In the genomic region with DNA sequence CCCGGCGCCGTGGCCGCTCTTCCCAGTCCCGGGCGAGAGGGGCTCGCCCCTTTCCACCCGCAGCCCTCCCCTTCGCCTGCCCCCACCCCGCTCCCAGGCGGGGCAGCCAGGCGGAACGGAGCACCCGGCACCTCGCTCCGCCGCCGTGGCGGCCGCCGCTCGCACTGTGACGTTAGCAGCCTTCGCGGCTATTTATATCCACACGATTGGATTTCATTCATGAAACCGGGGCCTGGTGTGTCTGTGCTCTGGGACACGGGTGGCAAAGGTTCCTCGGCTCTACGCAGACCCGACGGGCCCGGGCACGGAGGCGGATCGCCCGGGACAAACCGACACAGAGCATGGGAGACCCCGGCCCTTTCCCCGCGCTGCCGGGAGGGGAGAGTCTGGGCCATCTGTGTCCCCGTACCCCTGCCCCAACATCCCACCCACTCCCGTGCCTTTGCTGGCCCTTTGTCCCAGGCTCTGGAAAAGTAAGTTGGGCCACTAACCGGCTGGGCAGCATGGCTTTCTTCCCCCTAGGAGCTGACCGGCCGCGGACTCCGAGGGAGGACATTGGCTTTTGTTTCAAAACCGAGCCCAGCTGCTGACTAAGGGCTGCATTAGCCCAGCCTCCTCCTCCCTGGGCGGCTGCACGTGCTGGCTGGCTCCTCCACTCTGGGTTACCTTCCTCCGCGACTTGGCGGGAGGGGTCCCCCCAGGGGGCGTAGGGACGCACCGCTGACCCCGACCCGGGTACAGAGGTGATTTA, we compare ENCODE assay signal across 8 cellular contexts. TPM values are rescaled to one million over a fixed set of nuclear protein-coding genes. Genes with fewer than 3 reads are reported as not detected.
DNase-seq lines count a peak whose midpoint lies in the region; ATAC-seq and TF ChIP-seq lines count a peak whose summit lies in the region.

A gene with protein sequence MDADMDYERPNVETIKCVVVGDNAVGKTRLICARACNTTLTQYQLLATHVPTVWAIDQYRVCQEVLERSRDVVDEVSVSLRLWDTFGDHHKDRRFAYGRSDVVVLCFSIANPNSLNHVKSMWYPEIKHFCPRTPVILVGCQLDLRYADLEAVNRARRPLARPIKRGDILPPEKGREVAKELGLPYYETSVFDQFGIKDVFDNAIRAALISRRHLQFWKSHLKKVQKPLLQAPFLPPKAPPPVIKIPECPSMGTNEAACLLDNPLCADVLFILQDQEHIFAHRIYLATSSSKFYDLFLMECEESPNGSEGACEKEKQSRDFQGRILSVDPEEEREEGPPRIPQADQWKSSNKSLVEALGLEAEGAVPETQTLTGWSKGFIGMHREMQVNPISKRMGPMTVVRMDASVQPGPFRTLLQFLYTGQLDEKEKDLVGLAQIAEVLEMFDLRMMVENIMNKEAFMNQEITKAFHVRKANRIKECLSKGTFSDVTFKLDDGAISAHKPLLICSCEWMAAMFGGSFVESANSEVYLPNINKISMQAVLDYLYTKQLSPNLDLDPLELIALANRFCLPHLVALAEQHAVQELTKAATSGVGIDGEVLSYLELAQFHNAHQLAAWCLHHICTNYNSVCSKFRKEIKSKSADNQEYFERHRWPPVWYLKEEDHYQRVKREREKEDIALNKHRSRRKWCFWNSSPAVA (minus strand): TSS at position 27 of the 751 bp plus-strand sequence. CDS start 32,643 bp downstream, outside the sequence.

- peaks cover 6 to 9% of the 10 kb centered on the region in 2 donors for H3K4me1 ChIP-seq in naive thymus-derived CD4-positive, alpha-beta T cell (ENCODE audit: control insufficient read depth in 2 of 2, insufficient read depth in 2 of 2, low read length in 2 of 2)
- H3K4me1 ChIP-seq in vagina = peaks cover 13% of the 10 kb centered on the region

- H3K36me3 Mint-ChIP-seq in activated naive CD4-positive, alpha-beta T cell treated with anti-CD3 and anti-CD28 coated beads, Interleukin-2, amount 50 U/mL, for 72 hours = no peaks in the 10 kb centered on the region
- peaks cover 0 to 6% (median 0%) of the 10 kb centered on the region in 5 donors for H3K36me3 Mint-ChIP-seq in naive thymus-derived CD4-positive, alpha-beta T cell

- peaks cover 6 to 17% (median 12%) of the 10 kb centered on the region in 7 donors for H3K4me1 Mint-ChIP-seq in naive thymus-derived CD4-positive, alpha-beta T cell

- H3K9me3 Mint-ChIP-seq in activated naive CD4-positive, alpha-beta T cell treated with anti-CD3 and anti-CD28 coated beads, Interleukin-2, amount 50 U/mL, for 72 hours = no peaks in the 10 kb centered on the region
- peaks cover 0 to 4% (median 0%) of the 10 kb centered on the region in 11 donors for H3K9me3 Mint-ChIP-seq in naive thymus-derived CD4-positive, alpha-beta T cell

- no peaks in the 10 kb centered on the region for H3K36me3 ChIP-seq in naive thymus-derived CD4-positive, alpha-beta T cell (ENCODE audit: control insufficient read depth in 2 of 3, insufficient read depth in 3 of 3, low read length in 3 of 3)
- no peaks in the 10 kb centered on the region for H3K36me3 ChIP-seq in vagina

- H3K27ac Mint-ChIP-seq in activated naive CD4-positive, alpha-beta T cell treated with anti-CD3 and anti-CD28 coated beads, Interleukin-2, amount 50 U/mL, for 72 hours = no peak within 1 kb of the TSS
- peak within 1 kb of the TSS in 1 of 9 donors; percentile 59 for H3K27ac Mint-ChIP-seq in naive thymus-derived CD4-positive, alpha-beta T cell

- peak in 1 of 2 donors; percentile 57 for TF ChIP-seq POLR2A in vagina (IDR thresholded peaks at IDR 0.05)

- no peaks in the 10 kb centered on the region for H3K9me3 ChIP-seq in naive thymus-derived CD4-positive, alpha-beta T cell (ENCODE audit: control insufficient read depth in 2 of 3, low read length in 3 of 3)
- no peaks in the 10 kb centered on the region for H3K9me3 ChIP-seq in vagina

- H3K27ac ChIP-seq in naive thymus-derived CD4-positive, alpha-beta T cell (ENCODE audit: low read depth, low read length) = no peak within 1 kb of the TSS
- peak within 1 kb of the TSS; percentile 98 for H3K27ac ChIP-seq in vagina

- no peak for DNase-seq in AG04449 (ENCODE audit: low read depth, low spot score)
- DNase-seq in GM12864 (ENCODE audit: low read depth) = no peak
- DNase-seq in NCI-H446 (lab: John Stamatoyannopoulos, UW) = peak; percentile 19 to 66
- DNase-seq in activated naive CD4-positive, alpha-beta T cell treated with anti-CD3 and anti-CD28 coated beads, Interleukin-2, amount 50 U/mL, for 72 hours (ENCODE audit: low spot score in 2 of 2) = no peak
- peak; percentile 62 for DNase-seq in foreskin melanocyte
- DNase-seq in naive thymus-derived CD4-positive, alpha-beta T cell = peak in 7 of 9 donors; percentile 7 to 44 (median 19)
- DNase-seq in vagina (ENCODE audit: extremely low spot score in 2 of 2) = peak in 1 of 2 donors; percentile 91

- intact Hi-C loops in naive thymus-derived CD4-positive, alpha-beta T cell (cut with micrococcal nuclease) = no loop called here
- intact Hi-C loops in vagina (cut with DNase I) = no loop called here

- ATAC-seq in HG03045 (IDR thresholded peaks at IDR 0.05; ENCODE audit: unreplicated experiment) = peak; percentile 48
- peak; percentile 45 to 68 for ATAC-seq in activated naive CD4-positive, alpha-beta T cell treated with anti-CD3 and anti-CD28 coated beads, Interleukin-2, amount 50 U/mL, for 72 hours
- peak; percentile 66 for ATAC-seq in naive thymus-derived CD4-positive, alpha-beta T cell

- H3K4me3 Mint-ChIP-seq in naive thymus-derived CD4-positive, alpha-beta T cell = peak within 1 kb of the TSS; percentile 69 to 87 (median 79)

- H3K27me3 ChIP-seq in naive thymus-derived CD4-positive, alpha-beta T cell (ENCODE audit: control insufficient read depth in 2 of 2, insufficient read depth in 2 of 2, low read length in 2 of 2) = peaks cover 4 to 9% of the 10 kb centered on the region in 2 donors
- H3K27me3 ChIP-seq in vagina = no peaks in the 10 kb centered on the region

- peaks cover 48 to 89% (median 68%) of the 10 kb centered on the region in 5 donors for H3K27me3 Mint-ChIP-seq in naive thymus-derived CD4-positive, alpha-beta T cell

- POLR2A ChIA-PET in AG04449 (lab: Yijun Ruan, JAX) = interaction anchor here (0.7 to 1.3 kb wide), 2 partner anchors 11 to 41 kb away, joined by 3 read pairs; no protein-coding TSS in a partner anchor
- POLR2A ChIA-PET in naive thymus-derived CD4-positive, alpha-beta T cell (lab: Charles Lee) = no interaction called here

- peak within 1 kb of the TSS; percentile 74 for H3K4me3 ChIP-seq in AG04449 (ENCODE audit: low read depth, low read length)
- peak within 1 kb of the TSS; percentile 35 for H3K4me3 ChIP-seq in GM12864 (ENCODE audit: low read depth, low read length)
- peak within 1 kb of the TSS; percentile 22 for H3K4me3 ChIP-seq in naive thymus-derived CD4-positive, alpha-beta T cell (ENCODE audit: low read length)
- H3K4me3 ChIP-seq in vagina = peak within 1 kb of the TSS; percentile 79 to 89

- CTCF ChIA-PET in AG04449 (lab: Yijun Ruan, JAX) = interaction anchor here (0.7 kb wide), 1 partner anchor 20 kb away, joined by 3 read pairs; no protein-coding TSS in a partner anchor
- CTCF ChIA-PET in naive thymus-derived CD4-positive, alpha-beta T cell (lab: Charles Lee) = no interaction called here

- TF ChIP-seq CTCF in AG04449 (IDR thresholded peaks at IDR 0.05; ENCODE audit: insufficient read depth, low read length, missing control alignments) (no peak), GM12864 (IDR thresholded peaks at IDR 0.05; ENCODE audit: low read depth, low read length, missing control alignments) (no peak), vagina (IDR thresholded peaks at IDR 0.05) (no peak)

RNA-seq across cellular contexts. Expression of the gene that starts here (rescaled TPM):
- total RNA-seq in activated naive CD4-positive, alpha-beta T cell treated with anti-CD3 and anti-CD28 coated beads, Interleukin-2, amount 50 U/mL, for 72 hours = under 1 TPM in 1 of 2 donors, not detected in 1; 0.08 TPM
- total RNA-seq in naive thymus-derived CD4-positive, alpha-beta T cell = 1 to 10 TPM in 1 of 5 experiments, under 1 TPM in 3, not detected in 1; 0.11 to 1.1 (median 0.22) TPM
- polyA plus RNA-seq in naive thymus-derived CD4-positive, alpha-beta T cell = not detected
- 11.0 TPM for total RNA-seq in vagina

Comparison
In these comparisons a context has a peak if more than half of its experiments do, and no peak if none do; other contexts are left out.
1. Peak in ATAC-seq in activated naive CD4-positive, alpha-beta T cell treated with anti-CD3 and anti-CD28 coated beads, Interleukin-2, amount 50 U/mL, for 72 hours; RNA of the gene not detected or under 1 TPM.
2. DNase-seq: peak in NCI-H446 (2 of 2), foreskin melanocyte (single experiment) and naive thymus-derived CD4-positive, alpha-beta T cell (7 of 9); none in AG04449 (single experiment), GM12864 (single experiment) and activated naive CD4-positive, alpha-beta T cell treated with anti-CD3 and anti-CD28 coated beads, Interleukin-2, amount 50 U/mL, for 72 hours (0 of 2).
3. H3K4me3 ChIP-seq: peak in every context shown above with its lines; median percentile 84 in vagina; 74 in AG04449; 35 in GM12864; 22 in naive thymus-derived CD4-positive, alpha-beta T cell.
4. Peak in every context shown above with its lines, with median percentiles within 50 percentile points of each other: ATAC-seq.